8 cellular contexts compared by ENCODE assay signal in genomic region chr11:61254403-61255025, GRCh38. TPM values are rescaled to one million over a fixed set of nuclear protein-coding genes. Genes with fewer than 3 reads are reported as not detected.
DNase-seq lines count a peak whose midpoint lies in the region; ATAC-seq and TF ChIP-seq lines count a peak whose summit lies in the region.

No MANE protein-coding gene starts in this region.

- no peaks in the 10 kb centered on the region for H3K9me3 ChIP-seq in thyroid gland

- no peaks in the 10 kb centered on the region for H3K27me3 ChIP-seq in thyroid gland

- intact Hi-C loops in thyroid gland (cut with DNase I): loop anchor here (10.0 kb wide), 2 partner anchors 80 to 120 kb away; partner anchors contain the start of genes DDB1 and TKFC

- H3K4me3 ChIP-seq in thyroid gland (replicated peaks in 1 of 3): no peak overlapping the region

- WGBS in thyroid gland, 2 donors: 46 to 62% methylated on average over 10 of the region's 12 CpGs

- peak in 5 of 6 experiments; percentile 68 to 89 (median 79) for TF ChIP-seq CTCF in thyroid gland (IDR thresholded peaks at IDR 0.05)

- ATAC-seq in HG03571 (IDR thresholded peaks at IDR 0.05; ENCODE audit: unreplicated experiment): peak; percentile 71

- no peak for TF ChIP-seq POLR2A in thyroid gland (IDR thresholded peaks at IDR 0.05)

- H3K27ac ChIP-seq in thyroid gland: no peak overlapping the region

- DNase-seq in SHP77 (lab: John Stamatoyannopoulos, UW): peak; percentile 12 to 18
- DNase-seq in SHP77 treated with DMSO at 0.1 percent for 48 hours (lab: John Stamatoyannopoulos, UW): no peak
- DNase-seq in OCI-M2 (lab: John Stamatoyannopoulos, UW; ENCODE audit: unreplicated experiment): peak; percentile 23
- peak; percentile 79 to 82 for DNase-seq in activated T-cell treated with anti-CD3 and anti-CD28 coated beads, Interleukin-2, amount 50 U/mL, for 48 hours
- DNase-seq in fibroblast of peridontal ligament (ENCODE audit: extremely low read depth): peak; percentile 58
- DNase-seq in non-pigmented ciliary epithelial cell (ENCODE audit: low read depth): peak; percentile 9
- DNase-seq in thyroid gland: peak; percentile 56 to 61

- H3K36me3 ChIP-seq in thyroid gland: no peaks in the 10 kb centered on the region

- H3K4me1 ChIP-seq in thyroid gland: peaks cover 16 to 30% of the 10 kb centered on the region in 2 donors

RNA-seq across cellular contexts. Expression of gene PGA5, which starts 13.5 kb away (rescaled TPM):
- total RNA-seq in thyroid gland: 1 to 10 TPM in 2 of 4 donors, not detected in 2; 1.4 to 2.6 TPM

RNA-seq across cellular contexts. Expression of gene PGA4, which starts 32.4 kb away (rescaled TPM):
- total RNA-seq in thyroid gland: 1 to 10 TPM in 2 of 4 donors, not detected in 2; 4.6 to 8.1 TPM

RNA-seq across cellular contexts. Expression of gene VWCE, which starts 40.6 kb away (rescaled TPM):
- 1 to 10 TPM in 2 of 4 donors, under 1 TPM in 2; 0.54 to 2.5 (median 1.0) TPM for total RNA-seq in thyroid gland

RNA-seq across cellular contexts. Expression of gene PGA3, which starts 51.2 kb away (rescaled TPM):
- 1 to 10 TPM in 2 of 4 donors, not detected in 2; 4.3 to 7.9 TPM for total RNA-seq in thyroid gland
